Comparison of ENCODE assay signal across 23 cellular contexts in genomic region chr11:1913271-1914060, GRCh38. TPM values are rescaled to one million over a fixed set of nuclear protein-coding genes. Genes with fewer than 3 reads are reported as not detected.
A peak's percentile ranks its signal among the peaks of the same experiment; 100 is the strongest.
DNase-seq lines count a peak whose midpoint lies in the region; ATAC-seq, FAIRE-seq and TF ChIP-seq lines count a peak whose summit lies in the region.
"Had no signal": no experiment of that assay in that cellular context is flagged by ENCODE, and none has a peak within 500 bp of the region (broad histone marks: within the 10 kb centered on the region; RNA-seq: fewer than 3 reads in every experiment).

No MANE protein-coding gene starts in this region.

- peak overlapping the region; percentile 15 for H3K27ac ChIP-seq in neutrophil
- H3K27ac ChIP-seq in small intestine (ENCODE audit: low read depth in 1 of 2, low read length in 1 of 2): no peak overlapping the region
- H3K27ac ChIP-seq: C4-2B, RWPE1 had no signal

- H3K4me3 ChIP-seq in bronchial epithelial cell (ENCODE audit: low read depth, low read length) (no peak overlapping the region), neutrophil (ENCODE audit: low read depth in 1 of 2, low read length in 1 of 2) (no peak overlapping the region), small intestine (ENCODE audit: low read depth in 1 of 2, low read length in 2 of 2) (no peak overlapping the region)
- H3K4me3 ChIP-seq: HAP-1 had no signal

- H3K36me3 ChIP-seq in bronchial epithelial cell (ENCODE audit: control insufficient read depth, insufficient read depth, low read length) (no peaks in the 10 kb centered on the region), neutrophil (peaks cover 7% of the 10 kb centered on the region), small intestine (ENCODE audit: control insufficient read depth in 2 of 2, insufficient read depth in 2 of 2, low read length in 2 of 2) (no peaks in the 10 kb centered on the region)
- H3K36me3 ChIP-seq: HAP-1 had no signal

- DNase-seq in Right ventricle myocardium inferior (ENCODE audit: missing footprints) (peak; percentile 40), left ventricle myocardium superior (no peak), bronchial epithelial cell (ENCODE audit: low read depth) (no peak), small intestine (no peak), GM19240 (ENCODE audit: insufficient read length, low spot score) (no peak), hypothalamus (lab: John Stamatoyannopoulos, UW) (no peak)
- DNase-seq: DMS53; GDM1; KG1; NCI-H1092 treated with DMSO at 0.1 percent for 48 hours; NCI-H1436 treated with DMSO at 0.1 percent for 48 hours; NCI-H1930; NCI-H510A treated with DMSO at 0.1 percent for 48 hours; NCI-H748 treated with DMSO at 0.1 percent for 48 hours; NK-92 treated with Interleukin-12 subunit alpha and Interleukin-12 subunit beta, amount 100 ng/mL, for 24 hours; SIG-M5 had no signal

- intact Hi-C loops in Right ventricle myocardium inferior (cut with DNase I): loop anchor here (1.0 kb wide), 1 partner anchor 26 kb away; no protein-coding TSS in a partner anchor
- intact Hi-C loops in left ventricle myocardium superior (cut with micrococcal nuclease): no loop called here

- H3K9me3 ChIP-seq in neutrophil (no peaks in the 10 kb centered on the region), small intestine (ENCODE audit: control insufficient read depth, low read depth) (no peaks in the 10 kb centered on the region)
- H3K9me3 ChIP-seq: HAP-1 had no signal

- 81 to 88% (median 84%) methylated on average over 29 to 31 of the region's 31 CpGs for WGBS in small intestine, 3 donors

- H3K27me3 ChIP-seq in bronchial epithelial cell (ENCODE audit: control insufficient read depth, insufficient read depth, low read length) (no peaks in the 10 kb centered on the region), neutrophil (no peaks in the 10 kb centered on the region), small intestine (ENCODE audit: control insufficient read depth in 2 of 2, insufficient read depth in 2 of 2, low read length in 2 of 2) (no peaks in the 10 kb centered on the region)

- ATAC-seq in Right ventricle myocardium inferior (no peak), left ventricle myocardium superior (no peak)
- ATAC-seq: SK-N-SH treated with all-trans-retinoic acid at 6 μM for 48 hours had no signal

- H3K4me1 ChIP-seq in neutrophil (ENCODE audit: control insufficient read depth in 1 of 2, insufficient read depth in 1 of 2, low read depth in 1 of 2, low read length in 1 of 2) (peaks cover 10 to 13% of the 10 kb centered on the region in 2 experiments), small intestine (ENCODE audit: control insufficient read depth in 2 of 2, insufficient read depth in 1 of 2, low read depth in 1 of 2, low read length in 1 of 2) (no peaks in the 10 kb centered on the region)
- H3K4me1 ChIP-seq: HAP-1 had no signal

- TF ChIP-seq CTCF in bronchial epithelial cell (IDR thresholded peaks at IDR 0.05; ENCODE audit: insufficient read depth, low read length, severe bottlenecking): no peak
- no peak for TF ChIP-seq CTCF in neutrophil (IDR thresholded peaks at IDR 0.05)

- peak; percentile 55 for FAIRE-seq in bronchial epithelial cell (lab: Jason Lieb, UNC)
- no peak for FAIRE-seq in small intestine (lab: Jason Lieb, UNC)

RNA-seq across cellular contexts. Expression of gene TNNT3, which starts 6.0 kb away (rescaled TPM):
- total RNA-seq in Right ventricle myocardium inferior: 36.3 TPM
- total RNA-seq in left ventricle myocardium superior: 46.1 TPM
- total RNA-seq in bronchial epithelial cell: not detected in 2 replicates
- 1 to 10 TPM in 2 of 3 donors, under 1 TPM in 1; 0.66 to 7.2 (median 1.6) TPM for polyA plus RNA-seq in small intestine
- total RNA-seq: A172 had no signal
- polyA plus RNA-seq: AG04450 had no signal

RNA-seq across cellular contexts. Expression of gene PRR33, which starts 21.8 kb away (rescaled TPM):
- total RNA-seq in Right ventricle myocardium inferior (5.0 TPM), left ventricle myocardium superior (4.4 TPM), bronchial epithelial cell (not detected in 2 replicates)
- under 1 TPM in 1 of 3 donors, not detected in 2; 0.01 TPM for polyA plus RNA-seq in small intestine
- total RNA-seq: A172 had no signal
- polyA plus RNA-seq: AG04450 had no signal

RNA-seq across cellular contexts. Expression of gene MRPL23, which starts 33.7 kb away (rescaled TPM):
- total RNA-seq in Right ventricle myocardium inferior (107 TPM), left ventricle myocardium superior (102 TPM), bronchial epithelial cell (97.7 and 125 TPM in 2 replicates)
- polyA plus RNA-seq in small intestine: 100 to 1,000 TPM; 101 to 210 (median 177) TPM

Comparison
In these comparisons a context has a peak if more than half of its experiments do, and no peak if none do; other contexts are left out.
1. RNA of gene TNNT3, which starts 6.0 kb away (total RNA-seq): 46.1 TPM in left ventricle myocardium superior (single experiment) and 36.3 TPM in Right ventricle myocardium inferior (single experiment); not detected in bronchial epithelial cell; every median in the first group is over 10 times any median in the second.